In the genomic region with DNA sequence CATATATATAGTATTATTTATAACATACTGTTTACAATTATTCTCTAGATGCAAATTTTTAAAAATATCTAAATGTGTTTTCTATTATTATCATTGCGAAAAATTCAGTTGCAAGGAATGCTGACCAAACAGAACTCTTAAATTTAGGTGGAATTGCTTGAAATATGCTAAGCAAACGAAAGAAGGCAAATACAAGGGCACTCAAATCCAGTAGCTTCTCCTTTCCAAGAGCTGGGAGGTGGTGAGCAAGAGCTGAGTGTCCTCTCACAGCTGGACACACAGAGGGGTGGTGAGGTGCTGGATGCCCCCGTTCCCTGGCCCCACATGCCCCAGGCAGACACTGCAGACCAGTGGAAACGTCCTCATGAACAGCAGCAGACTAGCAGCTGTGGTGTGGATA, we compare ENCODE assay signal across 2 cellular contexts.
TF ChIP-seq lines count a peak whose summit lies in the region.

No MANE protein-coding gene starts in this region.

TF ChIP-seq in GM23338, 12 proteins besides CTCF, POLR2A, EP300 and RAD21 (continued from another document):
- TF ChIP-seq, protein P1, sequence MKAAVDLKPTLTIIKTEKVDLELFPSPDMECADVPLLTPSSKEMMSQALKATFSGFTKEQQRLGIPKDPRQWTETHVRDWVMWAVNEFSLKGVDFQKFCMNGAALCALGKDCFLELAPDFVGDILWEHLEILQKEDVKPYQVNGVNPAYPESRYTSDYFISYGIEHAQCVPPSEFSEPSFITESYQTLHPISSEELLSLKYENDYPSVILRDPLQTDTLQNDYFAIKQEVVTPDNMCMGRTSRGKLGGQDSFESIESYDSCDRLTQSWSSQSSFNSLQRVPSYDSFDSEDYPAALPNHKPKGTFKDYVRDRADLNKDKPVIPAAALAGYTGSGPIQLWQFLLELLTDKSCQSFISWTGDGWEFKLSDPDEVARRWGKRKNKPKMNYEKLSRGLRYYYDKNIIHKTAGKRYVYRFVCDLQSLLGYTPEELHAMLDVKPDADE (IDR thresholded peaks at IDR 0.05) = no peak
- TF ChIP-seq EZH2 (IDR thresholded peaks at IDR 0.05; ENCODE audit: low read depth, unreplicated experiment) (no peak), NANOG (IDR thresholded peaks at IDR 0.05; ENCODE audit: borderline replicate concordance) (no peak), STAT1 (IDR thresholded peaks at IDR 0.05; ENCODE audit: unreplicated experiment) (no peak), ZNF114 (CRISPR knock-in tag; IDR thresholded peaks at IDR 0.05) (no peak), EZH2phosphoT487 (IDR thresholded peaks at IDR 0.05; ENCODE audit: unreplicated experiment) (no peak)
- TF ChIP-seq, protein P2, sequence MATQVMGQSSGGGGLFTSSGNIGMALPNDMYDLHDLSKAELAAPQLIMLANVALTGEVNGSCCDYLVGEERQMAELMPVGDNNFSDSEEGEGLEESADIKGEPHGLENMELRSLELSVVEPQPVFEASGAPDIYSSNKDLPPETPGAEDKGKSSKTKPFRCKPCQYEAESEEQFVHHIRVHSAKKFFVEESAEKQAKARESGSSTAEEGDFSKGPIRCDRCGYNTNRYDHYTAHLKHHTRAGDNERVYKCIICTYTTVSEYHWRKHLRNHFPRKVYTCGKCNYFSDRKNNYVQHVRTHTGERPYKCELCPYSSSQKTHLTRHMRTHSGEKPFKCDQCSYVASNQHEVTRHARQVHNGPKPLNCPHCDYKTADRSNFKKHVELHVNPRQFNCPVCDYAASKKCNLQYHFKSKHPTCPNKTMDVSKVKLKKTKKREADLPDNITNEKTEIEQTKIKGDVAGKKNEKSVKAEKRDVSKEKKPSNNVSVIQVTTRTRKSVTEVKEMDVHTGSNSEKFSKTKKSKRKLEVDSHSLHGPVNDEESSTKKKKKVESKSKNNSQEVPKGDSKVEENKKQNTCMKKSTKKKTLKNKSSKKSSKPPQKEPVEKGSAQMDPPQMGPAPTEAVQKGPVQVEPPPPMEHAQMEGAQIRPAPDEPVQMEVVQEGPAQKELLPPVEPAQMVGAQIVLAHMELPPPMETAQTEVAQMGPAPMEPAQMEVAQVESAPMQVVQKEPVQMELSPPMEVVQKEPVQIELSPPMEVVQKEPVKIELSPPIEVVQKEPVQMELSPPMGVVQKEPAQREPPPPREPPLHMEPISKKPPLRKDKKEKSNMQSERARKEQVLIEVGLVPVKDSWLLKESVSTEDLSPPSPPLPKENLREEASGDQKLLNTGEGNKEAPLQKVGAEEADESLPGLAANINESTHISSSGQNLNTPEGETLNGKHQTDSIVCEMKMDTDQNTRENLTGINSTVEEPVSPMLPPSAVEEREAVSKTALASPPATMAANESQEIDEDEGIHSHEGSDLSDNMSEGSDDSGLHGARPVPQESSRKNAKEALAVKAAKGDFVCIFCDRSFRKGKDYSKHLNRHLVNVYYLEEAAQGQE (IDR thresholded peaks at IDR 0.05; ENCODE audit: unreplicated experiment) = no peak
- TF ChIP-seq, protein P3, sequence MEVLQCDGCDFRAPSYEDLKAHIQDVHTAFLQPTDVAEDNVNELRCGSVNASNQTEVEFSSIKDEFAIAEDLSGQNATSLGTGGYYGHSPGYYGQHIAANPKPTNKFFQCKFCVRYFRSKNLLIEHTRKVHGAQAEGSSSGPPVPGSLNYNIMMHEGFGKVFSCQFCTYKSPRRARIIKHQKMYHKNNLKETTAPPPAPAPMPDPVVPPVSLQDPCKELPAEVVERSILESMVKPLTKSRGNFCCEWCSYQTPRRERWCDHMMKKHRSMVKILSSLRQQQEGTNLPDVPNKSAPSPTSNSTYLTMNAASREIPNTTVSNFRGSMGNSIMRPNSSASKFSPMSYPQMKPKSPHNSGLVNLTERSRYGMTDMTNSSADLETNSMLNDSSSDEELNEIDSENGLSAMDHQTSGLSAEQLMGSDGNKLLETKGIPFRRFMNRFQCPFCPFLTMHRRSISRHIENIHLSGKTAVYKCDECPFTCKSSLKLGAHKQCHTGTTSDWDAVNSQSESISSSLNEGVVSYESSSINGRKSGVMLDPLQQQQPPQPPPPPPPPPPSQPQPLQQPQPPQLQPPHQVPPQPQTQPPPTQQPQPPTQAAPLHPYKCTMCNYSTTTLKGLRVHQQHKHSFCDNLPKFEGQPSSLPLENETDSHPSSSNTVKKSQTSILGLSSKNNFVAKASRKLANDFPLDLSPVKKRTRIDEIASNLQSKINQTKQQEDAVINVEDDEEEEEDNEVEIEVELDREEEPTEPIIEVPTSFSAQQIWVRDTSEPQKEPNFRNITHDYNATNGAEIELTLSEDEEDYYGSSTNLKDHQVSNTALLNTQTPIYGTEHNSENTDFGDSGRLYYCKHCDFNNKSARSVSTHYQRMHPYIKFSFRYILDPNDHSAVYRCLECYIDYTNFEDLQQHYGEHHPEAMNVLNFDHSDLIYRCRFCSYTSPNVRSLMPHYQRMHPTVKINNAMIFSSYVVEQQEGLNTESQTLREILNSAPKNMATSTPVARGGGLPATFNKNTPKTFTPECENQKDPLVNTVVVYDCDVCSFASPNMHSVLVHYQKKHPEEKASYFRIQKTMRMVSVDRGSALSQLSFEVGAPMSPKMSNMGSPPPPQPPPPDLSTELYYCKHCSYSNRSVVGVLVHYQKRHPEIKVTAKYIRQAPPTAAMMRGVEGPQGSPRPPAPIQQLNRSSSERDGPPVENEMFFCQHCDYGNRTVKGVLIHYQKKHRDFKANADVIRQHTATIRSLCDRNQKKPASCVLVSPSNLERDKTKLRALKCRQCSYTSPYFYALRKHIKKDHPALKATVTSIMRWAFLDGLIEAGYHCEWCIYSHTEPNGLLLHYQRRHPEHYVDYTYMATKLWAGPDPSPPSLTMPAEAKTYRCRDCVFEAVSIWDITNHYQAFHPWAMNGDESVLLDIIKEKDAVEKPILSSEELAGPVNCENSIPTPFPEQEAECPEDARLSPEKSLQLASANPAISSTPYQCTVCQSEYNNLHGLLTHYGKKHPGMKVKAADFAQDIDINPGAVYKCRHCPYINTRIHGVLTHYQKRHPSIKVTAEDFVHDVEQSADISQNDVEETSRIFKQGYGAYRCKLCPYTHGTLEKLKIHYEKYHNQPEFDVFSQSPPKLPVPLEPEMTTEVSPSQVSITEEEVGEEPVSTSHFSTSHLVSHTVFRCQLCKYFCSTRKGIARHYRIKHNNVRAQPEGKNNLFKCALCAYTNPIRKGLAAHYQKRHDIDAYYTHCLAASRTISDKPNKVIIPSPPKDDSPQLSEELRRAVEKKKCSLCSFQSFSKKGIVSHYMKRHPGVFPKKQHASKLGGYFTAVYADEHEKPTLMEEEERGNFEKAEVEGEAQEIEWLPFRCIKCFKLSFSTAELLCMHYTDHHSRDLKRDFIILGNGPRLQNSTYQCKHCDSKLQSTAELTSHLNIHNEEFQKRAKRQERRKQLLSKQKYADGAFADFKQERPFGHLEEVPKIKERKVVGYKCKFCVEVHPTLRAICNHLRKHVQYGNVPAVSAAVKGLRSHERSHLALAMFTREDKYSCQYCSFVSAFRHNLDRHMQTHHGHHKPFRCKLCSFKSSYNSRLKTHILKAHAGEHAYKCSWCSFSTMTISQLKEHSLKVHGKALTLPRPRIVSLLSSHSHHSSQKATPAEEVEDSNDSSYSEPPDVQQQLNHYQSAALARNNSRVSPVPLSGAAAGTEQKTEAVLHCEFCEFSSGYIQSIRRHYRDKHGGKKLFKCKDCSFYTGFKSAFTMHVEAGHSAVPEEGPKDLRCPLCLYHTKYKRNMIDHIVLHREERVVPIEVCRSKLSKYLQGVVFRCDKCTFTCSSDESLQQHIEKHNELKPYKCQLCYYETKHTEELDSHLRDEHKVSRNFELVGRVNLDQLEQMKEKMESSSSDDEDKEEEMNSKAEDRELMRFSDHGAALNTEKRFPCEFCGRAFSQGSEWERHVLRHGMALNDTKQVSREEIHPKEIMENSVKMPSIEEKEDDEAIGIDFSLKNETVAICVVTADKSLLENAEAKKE (CRISPR knock-in tag; IDR thresholded peaks at IDR 0.05) = no peak

TF ChIP-seq in WTC11, 78 proteins besides CTCF, POLR2A, EP300 and RAD21 (continued from another document):
- TF ChIP-seq, protein P4, sequence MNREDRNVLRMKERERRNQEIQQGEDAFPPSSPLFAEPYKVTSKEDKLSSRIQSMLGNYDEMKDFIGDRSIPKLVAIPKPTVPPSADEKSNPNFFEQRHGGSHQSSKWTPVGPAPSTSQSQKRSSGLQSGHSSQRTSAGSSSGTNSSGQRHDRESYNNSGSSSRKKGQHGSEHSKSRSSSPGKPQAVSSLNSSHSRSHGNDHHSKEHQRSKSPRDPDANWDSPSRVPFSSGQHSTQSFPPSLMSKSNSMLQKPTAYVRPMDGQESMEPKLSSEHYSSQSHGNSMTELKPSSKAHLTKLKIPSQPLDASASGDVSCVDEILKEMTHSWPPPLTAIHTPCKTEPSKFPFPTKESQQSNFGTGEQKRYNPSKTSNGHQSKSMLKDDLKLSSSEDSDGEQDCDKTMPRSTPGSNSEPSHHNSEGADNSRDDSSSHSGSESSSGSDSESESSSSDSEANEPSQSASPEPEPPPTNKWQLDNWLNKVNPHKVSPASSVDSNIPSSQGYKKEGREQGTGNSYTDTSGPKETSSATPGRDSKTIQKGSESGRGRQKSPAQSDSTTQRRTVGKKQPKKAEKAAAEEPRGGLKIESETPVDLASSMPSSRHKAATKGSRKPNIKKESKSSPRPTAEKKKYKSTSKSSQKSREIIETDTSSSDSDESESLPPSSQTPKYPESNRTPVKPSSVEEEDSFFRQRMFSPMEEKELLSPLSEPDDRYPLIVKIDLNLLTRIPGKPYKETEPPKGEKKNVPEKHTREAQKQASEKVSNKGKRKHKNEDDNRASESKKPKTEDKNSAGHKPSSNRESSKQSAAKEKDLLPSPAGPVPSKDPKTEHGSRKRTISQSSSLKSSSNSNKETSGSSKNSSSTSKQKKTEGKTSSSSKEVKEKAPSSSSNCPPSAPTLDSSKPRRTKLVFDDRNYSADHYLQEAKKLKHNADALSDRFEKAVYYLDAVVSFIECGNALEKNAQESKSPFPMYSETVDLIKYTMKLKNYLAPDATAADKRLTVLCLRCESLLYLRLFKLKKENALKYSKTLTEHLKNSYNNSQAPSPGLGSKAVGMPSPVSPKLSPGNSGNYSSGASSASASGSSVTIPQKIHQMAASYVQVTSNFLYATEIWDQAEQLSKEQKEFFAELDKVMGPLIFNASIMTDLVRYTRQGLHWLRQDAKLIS (CRISPR knock-in tag; IDR thresholded peaks at IDR 0.05; ENCODE audit: borderline replicate concordance) = no peak
- TF ChIP-seq ZNF423 (CRISPR knock-in tag; IDR thresholded peaks at IDR 0.05) (no peak), NR1H2 (CRISPR knock-in tag; IDR thresholded peaks at IDR 0.05) (no peak), ZNF396 (CRISPR knock-in tag; IDR thresholded peaks at IDR 0.05; ENCODE audit: borderline replicate concordance) (no peak), ZNF671 (CRISPR knock-in tag; IDR thresholded peaks at IDR 0.05) (no peak), SMAD3 (CRISPR knock-in tag; IDR thresholded peaks at IDR 0.05; ENCODE audit: borderline replicate concordance) (no peak)
- TF ChIP-seq, protein P5, sequence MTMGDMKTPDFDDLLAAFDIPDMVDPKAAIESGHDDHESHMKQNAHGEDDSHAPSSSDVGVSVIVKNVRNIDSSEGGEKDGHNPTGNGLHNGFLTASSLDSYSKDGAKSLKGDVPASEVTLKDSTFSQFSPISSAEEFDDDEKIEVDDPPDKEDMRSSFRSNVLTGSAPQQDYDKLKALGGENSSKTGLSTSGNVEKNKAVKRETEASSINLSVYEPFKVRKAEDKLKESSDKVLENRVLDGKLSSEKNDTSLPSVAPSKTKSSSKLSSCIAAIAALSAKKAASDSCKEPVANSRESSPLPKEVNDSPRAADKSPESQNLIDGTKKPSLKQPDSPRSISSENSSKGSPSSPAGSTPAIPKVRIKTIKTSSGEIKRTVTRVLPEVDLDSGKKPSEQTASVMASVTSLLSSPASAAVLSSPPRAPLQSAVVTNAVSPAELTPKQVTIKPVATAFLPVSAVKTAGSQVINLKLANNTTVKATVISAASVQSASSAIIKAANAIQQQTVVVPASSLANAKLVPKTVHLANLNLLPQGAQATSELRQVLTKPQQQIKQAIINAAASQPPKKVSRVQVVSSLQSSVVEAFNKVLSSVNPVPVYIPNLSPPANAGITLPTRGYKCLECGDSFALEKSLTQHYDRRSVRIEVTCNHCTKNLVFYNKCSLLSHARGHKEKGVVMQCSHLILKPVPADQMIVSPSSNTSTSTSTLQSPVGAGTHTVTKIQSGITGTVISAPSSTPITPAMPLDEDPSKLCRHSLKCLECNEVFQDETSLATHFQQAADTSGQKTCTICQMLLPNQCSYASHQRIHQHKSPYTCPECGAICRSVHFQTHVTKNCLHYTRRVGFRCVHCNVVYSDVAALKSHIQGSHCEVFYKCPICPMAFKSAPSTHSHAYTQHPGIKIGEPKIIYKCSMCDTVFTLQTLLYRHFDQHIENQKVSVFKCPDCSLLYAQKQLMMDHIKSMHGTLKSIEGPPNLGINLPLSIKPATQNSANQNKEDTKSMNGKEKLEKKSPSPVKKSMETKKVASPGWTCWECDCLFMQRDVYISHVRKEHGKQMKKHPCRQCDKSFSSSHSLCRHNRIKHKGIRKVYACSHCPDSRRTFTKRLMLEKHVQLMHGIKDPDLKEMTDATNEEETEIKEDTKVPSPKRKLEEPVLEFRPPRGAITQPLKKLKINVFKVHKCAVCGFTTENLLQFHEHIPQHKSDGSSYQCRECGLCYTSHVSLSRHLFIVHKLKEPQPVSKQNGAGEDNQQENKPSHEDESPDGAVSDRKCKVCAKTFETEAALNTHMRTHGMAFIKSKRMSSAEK (CRISPR knock-in tag; IDR thresholded peaks at IDR 0.05; ENCODE audit: borderline replicate concordance) = no peak
- TF ChIP-seq, protein P6, sequence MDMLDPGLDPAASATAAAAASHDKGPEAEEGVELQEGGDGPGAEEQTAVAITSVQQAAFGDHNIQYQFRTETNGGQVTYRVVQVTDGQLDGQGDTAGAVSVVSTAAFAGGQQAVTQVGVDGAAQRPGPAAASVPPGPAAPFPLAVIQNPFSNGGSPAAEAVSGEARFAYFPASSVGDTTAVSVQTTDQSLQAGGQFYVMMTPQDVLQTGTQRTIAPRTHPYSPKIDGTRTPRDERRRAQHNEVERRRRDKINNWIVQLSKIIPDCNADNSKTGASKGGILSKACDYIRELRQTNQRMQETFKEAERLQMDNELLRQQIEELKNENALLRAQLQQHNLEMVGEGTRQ (CRISPR knock-in tag; IDR thresholded peaks at IDR 0.05) = no peak
